In genomic region chr5:34889394-34889793, GRCh38 we compare ENCODE assay signal across 8 cellular contexts. TPM values are rescaled to one million over a fixed set of nuclear protein-coding genes. Genes with fewer than 3 reads are reported as not detected.
"Had no signal": no experiment of that assay in that cellular context is flagged by ENCODE, and none has a peak within 500 bp of the region (broad histone marks: within the 10 kb centered on the region; RNA-seq: fewer than 3 reads in every experiment).

No MANE protein-coding gene starts in this region.

- ATAC-seq: GM12878 had no signal

- DNase-seq: GDM1, GF-D8 had no signal

- FAIRE-seq: G401.6, GM12878, GM12891, GM18507, GM19239 had no signal

- H3K4me3 ChIP-seq: GM12878 had no signal

RNA-seq across cellular contexts. Expression of gene TTC23L, which starts 50.4 kb away (rescaled TPM):
- total RNA-seq: G401 had no signal
- polyA plus RNA-seq: GM12878 had no signal
